ENCODE assay signal across 8 cellular contexts in genomic region chr11:83192846-83193245, GRCh38. TPM values are rescaled to one million over a fixed set of nuclear protein-coding genes. Genes with fewer than 3 reads are reported as not detected.
DNase-seq lines count a peak whose midpoint lies in the region; ATAC-seq and TF ChIP-seq lines count a peak whose summit lies in the region.

No MANE protein-coding gene starts in this region.

- TF ChIP-seq POLR2A in adrenal gland (IDR thresholded peaks at IDR 0.05) (no peak), suprapubic skin (IDR thresholded peaks at IDR 0.05) (no peak)

- TF ChIP-seq CTCF in adrenal gland (IDR thresholded peaks at IDR 0.05): no peak
- TF ChIP-seq CTCF in suprapubic skin (IDR thresholded peaks at IDR 0.05): no peak

- H3K27ac ChIP-seq in adrenal gland: peak overlapping the region; percentile 67 to 97 (median 90)
- peak overlapping the region; percentile 94 for H3K27ac ChIP-seq in suprapubic skin

- no peaks in the 10 kb centered on the region for H3K9me3 ChIP-seq in adrenal gland (replicated peaks in 1 of 3)
- no peaks in the 10 kb centered on the region for H3K9me3 ChIP-seq in suprapubic skin

- H3K4me1 ChIP-seq in adrenal gland (replicated peaks in 1 of 2) (peaks cover 22 to 40% of the 10 kb centered on the region in 2 donors), suprapubic skin (peaks cover 36% of the 10 kb centered on the region)

- intact Hi-C loops in adrenal gland (cut with DNase I): no loop called here

- 5 to 11% (median 7%) methylated on average over 6 of the region's 6 CpGs for WGBS in adrenal gland, 4 donors
- WGBS in suprapubic skin: 5% methylated on average over 6 of the region's 6 CpGs

- ATAC-seq in GM21367 (IDR thresholded peaks at IDR 0.05; ENCODE audit: unreplicated experiment) (no peak), GM19455 (IDR thresholded peaks at IDR 0.05; ENCODE audit: unreplicated experiment) (no peak)

- H3K27me3 ChIP-seq in adrenal gland (no peaks in the 10 kb centered on the region), suprapubic skin (no peaks in the 10 kb centered on the region)

- H3K4me3 ChIP-seq in adrenal gland: peak overlapping the region; percentile 54 to 96 (median 69)
- peak overlapping the region; percentile 87 for H3K4me3 ChIP-seq in suprapubic skin

- DNase-seq in NOMO-1 treated with DMSO at 0.1 percent for 48 hours (lab: John Stamatoyannopoulos, UW; ENCODE audit: unreplicated experiment): peak; percentile 15
- no peak for DNase-seq in NOMO-1 treated with dmso at 0.1 percent for 144 hours (lab: John Stamatoyannopoulos, UW; ENCODE audit: unreplicated experiment)
- DNase-seq in adrenal gland: no peak
- peak; percentile 3 for DNase-seq in kidney glomerular epithelial cell (lab: John Stamatoyannopoulos, UW)
- no peak for DNase-seq in suprapubic skin (ENCODE audit: low spot score in 2 of 2)
- no peak for DNase-seq in mesenteric fat pad (ENCODE audit: low spot score)

- no peak for TF ChIP-seq EP300 in suprapubic skin (IDR thresholded peaks at IDR 0.05)

- H3K36me3 ChIP-seq in adrenal gland (replicated peaks in 1 of 2) (peaks cover 0 to 34% of the 10 kb centered on the region in 2 donors), suprapubic skin (peaks cover 36% of the 10 kb centered on the region)

RNA-seq across cellular contexts. Expression of gene ANKRD42, which starts 0.7 kb away (rescaled TPM):
- total RNA-seq in adrenal gland (10 to 100 TPM; 15.3 to 34.3 (median 25.9) TPM), suprapubic skin (10 to 100 TPM in 2 of 4 donors, 1 to 10 TPM in 2; 7.2 to 12.6 (median 10.5) TPM), mesenteric fat pad (9.2 TPM)
- polyA plus RNA-seq in adrenal gland: 10 to 100 TPM in 2 of 3 donors, 1 to 10 TPM in 1; 9.0 to 23.6 (median 12.4) TPM

RNA-seq across cellular contexts. Expression of gene PCF11, which starts 35.9 kb away (rescaled TPM):
- total RNA-seq in adrenal gland (10 to 100 TPM; 20.2 to 62.8 (median 47.3) TPM), suprapubic skin (100 to 1,000 TPM in 2 of 4 donors, 10 to 100 TPM in 2; 89.1 to 185 (median 117) TPM), mesenteric fat pad (51.7 TPM)
- polyA plus RNA-seq in adrenal gland: 10 to 100 TPM; 40.0 to 46.9 (median 46.8) TPM

Comparison
In these comparisons a context has a peak if more than half of its experiments do, and no peak if none do; other contexts are left out.
1. DNase-seq: peak in NOMO-1 treated with DMSO at 0.1 percent for 48 hours (single experiment) and kidney glomerular epithelial cell (single experiment); none in NOMO-1 treated with dmso at 0.1 percent for 144 hours (single experiment), adrenal gland (0 of 7), suprapubic skin (0 of 2) and mesenteric fat pad (single experiment).